ENCODE assay signal across 1 cellular context in the genomic region with DNA sequence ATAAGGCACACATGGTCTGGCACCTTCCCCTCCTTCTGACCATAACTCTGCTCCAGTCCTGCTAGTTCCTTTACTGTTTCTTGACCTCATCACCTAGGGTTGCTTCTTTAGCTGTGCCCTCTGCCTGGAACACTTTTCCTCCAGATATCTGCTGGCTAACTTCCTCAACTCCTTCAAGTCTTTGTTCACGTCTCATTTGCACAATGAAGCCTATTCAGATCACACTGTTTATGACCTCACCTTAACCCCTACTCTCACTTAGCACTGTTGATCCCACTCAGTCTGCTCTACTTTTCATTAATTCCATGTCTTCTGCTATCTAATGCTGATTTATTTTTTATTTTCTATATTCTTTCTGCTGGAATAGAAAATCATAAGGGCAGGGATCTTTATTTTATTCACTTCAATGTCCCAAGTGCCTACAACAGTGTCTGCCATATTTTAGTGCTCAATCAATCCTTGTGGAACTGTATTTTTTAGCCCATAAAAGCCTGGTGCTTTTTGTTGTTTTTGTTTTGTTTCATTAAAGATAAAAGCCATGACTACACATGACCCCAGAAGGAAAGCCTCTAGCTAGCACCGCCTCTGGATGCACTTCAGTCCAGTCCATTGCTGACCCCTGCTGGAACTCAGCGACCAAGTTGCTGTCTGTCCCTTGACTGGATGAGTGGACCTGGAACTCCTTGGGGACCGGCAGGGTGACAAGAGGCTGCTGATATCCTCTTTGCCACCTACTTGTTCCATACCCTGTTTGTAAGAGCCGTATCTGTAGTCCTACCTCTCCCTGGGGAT.
TF ChIP-seq lines count a peak whose summit lies in the region.

No MANE protein-coding gene starts in this region.

TF ChIP-seq in HepG2, 621 proteins besides CTCF, POLR2A, EP300 and RAD21:
- TF ChIP-seq RCOR2 (CRISPR knock-in tag; IDR thresholded peaks at IDR 0.05) (no peak), THAP11 (CRISPR knock-in tag; IDR thresholded peaks at IDR 0.05) (0 out of 2 replicates have a peak, but pooled peaks have one; percentile 25), STAG1 (CRISPR knock-in tag; IDR thresholded peaks at IDR 0.05) (peak; percentile 92), CBX5 (CRISPR knock-in tag; IDR thresholded peaks at IDR 0.05; ENCODE audit: borderline replicate concordance) (no peak), RFX5 (IDR thresholded peaks at IDR 0.05; ENCODE audit: low read depth, low read length) (0 out of 2 replicates have a peak, but pooled peaks have one; percentile 31), SMC3 (IDR thresholded peaks at IDR 0.05; ENCODE audit: low read length) (peak; percentile 76), SALL1 (CRISPR knock-in tag; IDR thresholded peaks at IDR 0.05) (0 out of 2 replicates have a peak, but pooled peaks have one; percentile 23)
